Comparison of ENCODE assay signal across 17 cellular contexts in genomic region chr2:158502984-158503383, GRCh38. TPM values are rescaled to one million over a fixed set of nuclear protein-coding genes. Genes with fewer than 3 reads are reported as not detected.
A peak's percentile ranks its signal among the peaks of the same experiment; 100 is the strongest.
DNase-seq lines count a peak whose midpoint lies in the region; ATAC-seq, FAIRE-seq and TF ChIP-seq lines count a peak whose summit lies in the region.
"Had no signal": no experiment of that assay in that cellular context is flagged by ENCODE, and none has a peak within 500 bp of the region (broad histone marks: within the 10 kb centered on the region; RNA-seq: fewer than 3 reads in every experiment).

No MANE protein-coding gene starts in this region.

- intact Hi-C loops in prostate gland (cut with DNase I), result no loop called here

- peak overlapping the region; percentile 48 for H3K4me2 ChIP-seq in A549

- no peak for TF ChIP-seq CTCF in A549 (IDR thresholded peaks at IDR 0.05)
- TF ChIP-seq CTCF in prostate gland (IDR thresholded peaks at IDR 0.05), result no peak

- no peak for TF ChIP-seq POLR2A in A549 (IDR thresholded peaks at IDR 0.05; ENCODE audit: low read length)
- TF ChIP-seq POLR2A in prostate gland (IDR thresholded peaks at IDR 0.05), result no peak

- 2% methylated on average over 2 of the region's 2 CpGs for WGBS in A549 (ENCODE audit: missing lambda C conversion rate)
- WGBS in prostate gland, result 48% methylated on average over 2 of the region's 2 CpGs

- no peaks in the 10 kb centered on the region for H3K36me3 ChIP-seq in prostate gland
- H3K36me3 ChIP-seq: cardiac muscle cell had no signal

- ATAC-seq in A549 (peak; percentile 17 to 78; a peak in 3 of 6 replicates), HG03097 (IDR thresholded peaks at IDR 0.05; ENCODE audit: low FRiP score, unreplicated experiment) (no peak), HG02970 (IDR thresholded peaks at IDR 0.05; ENCODE audit: low FRiP score, unreplicated experiment) (no peak)

- FAIRE-seq in A549 (lab: Jason Lieb, UNC), result no peak

- H3K4me1 ChIP-seq in A549, result peaks cover 84% of the 10 kb centered on the region
- no peaks in the 10 kb centered on the region for H3K4me1 ChIP-seq in prostate gland (replicated peaks)

- peak in 1 of 2 experiments; percentile 29; a peak in 1 of 5 replicates for TF ChIP-seq EP300 in A549 (IDR thresholded peaks at IDR 0.05)

- peak overlapping the region; percentile 54 to 74 for H3K27ac ChIP-seq in A549
- H3K27ac ChIP-seq in prostate gland, result no peak overlapping the region
- H3K27ac ChIP-seq: cardiac muscle cell had no signal

- POLR2A ChIA-PET in A549 (lab: Yijun Ruan, JAX), result interaction anchor here (1.4 kb wide), 1 partner anchor 27 kb away, joined by 4 read pairs; no protein-coding TSS in a partner anchor

- DNase-seq in A549 (ENCODE audit: low read depth in 1 of 2, low spot score in 1 of 2), result peak; percentile 18 to 42
- peak; percentile 87 for DNase-seq in HCEC 1CT
- peak; percentile 57 to 75 for DNase-seq in SW 1271 (lab: John Stamatoyannopoulos, UW)
- DNase-seq in fibroblast of the conjunctiva (ENCODE audit: low read depth), result peak; percentile 68
- no peak for DNase-seq in NCI-H1436 treated with DMSO at 0.1 percent for 48 hours (lab: John Stamatoyannopoulos, UW)
- no peak for DNase-seq in prostate gland (ENCODE audit: low spot score)
- DNase-seq: activated CD4-positive, alpha-beta T cell treated with anti-CD3 and anti-CD28 coated beads, Interleukin-2, amount 50 U/mL, for 4 hours; activated effector memory CD4-positive, alpha-beta T cell treated with Interleukin-2 at 50 U/mL for 16 hours; AML-193; DMS79 treated with DMSO at 0.1 percent for 48 hours; GOT3; MV-4-11; posterior cingulate gyrus; stimulated activated CD8-positive, alpha-beta memory T cell treated with anti-CD3 and anti-CD28 coated beads, Interleukin-4, amount 100 ng/mL, for 48 hours had no signal

- no peak overlapping the region for H3K4me3 ChIP-seq in A549
- no peak overlapping the region for H3K4me3 ChIP-seq in prostate gland
- H3K4me3 ChIP-seq: cardiac muscle cell had no signal

- CTCF ChIA-PET in A549 (lab: Yijun Ruan, JAX), result no interaction called here

- TF ChIP-seq RAD21 in A549 (conservative IDR thresholded peaks at IDR 0.05 in 1 of 2, IDR thresholded peaks at IDR 0.05 in 1 of 2), result peak; percentile 9 to 14; a peak in 1 of 5 replicates

- H3K9me3 ChIP-seq in A549 (no peaks in the 10 kb centered on the region), prostate gland (no peaks in the 10 kb centered on the region)

- no peaks in the 10 kb centered on the region for H3K27me3 ChIP-seq in prostate gland (replicated peaks; ENCODE audit: insufficient read depth)
- H3K27me3 ChIP-seq: cardiac muscle cell had no signal

TF ChIP-seq in A549, 52 proteins besides CTCF, POLR2A, EP300 and RAD21:
- TF ChIP-seq TFCP2L1 (CRISPR knock-in tag; IDR thresholded peaks at IDR 0.05) (no peak), JUN (IDR thresholded peaks at IDR 0.05) (no peak), EHF (CRISPR knock-in tag; IDR thresholded peaks at IDR 0.05) (no peak), CEBPB (IDR thresholded peaks at IDR 0.05) (peak in 1 of 2 experiments; percentile 33; a peak in 1 of 4 replicates), BHLHE40 (IDR thresholded peaks at IDR 0.05; ENCODE audit: low read depth, low read length) (no peak), CHD4 (IDR thresholded peaks at IDR 0.05; ENCODE audit: borderline replicate concordance) (no peak), FOSL2 (IDR thresholded peaks at IDR 0.05) (0 out of 2 replicates have a peak, but pooled peaks have one; percentile 12), FOSL2 (CRISPR knock-in tag; IDR thresholded peaks at IDR 0.05) (peak; percentile 23), ZC3H11A (IDR thresholded peaks at IDR 0.05) (no peak), GATA3 (IDR thresholded peaks at IDR 0.05; ENCODE audit: borderline replicate concordance) (peak; percentile 98), KDM1A (IDR thresholded peaks at IDR 0.05; ENCODE audit: low read depth) (no peak), PBX3 (IDR thresholded peaks at IDR 0.05) (0 out of 2 replicates have a peak, but pooled peaks have one; percentile 33), NFE2L2 (conservative IDR thresholded peaks at IDR 0.05; ENCODE audit: low read length) (no peak), MYC (IDR thresholded peaks at IDR 0.05; ENCODE audit: borderline replicate concordance, low read length) (no peak), HDAC2 (IDR thresholded peaks at IDR 0.05) (no peak), CHD2 (IDR thresholded peaks at IDR 0.05; ENCODE audit: low read length, partially characterized antibody) (no peak), MAX (IDR thresholded peaks at IDR 0.05) (0 out of 2 replicates have a peak, but pooled peaks have one; percentile 16), BCL3 (IDR thresholded peaks at IDR 0.05) (0 out of 3 replicates have a peak, but pooled peaks have one; percentile 22), POLR2AphosphoS2 (conservative IDR thresholded peaks at IDR 0.05; ENCODE audit: low read length) (no peak)
TF ChIP-seq in A549: peak in this region for 6.

RNA-seq across cellular contexts. Expression of gene PKP4, which starts 46.2 kb away (rescaled TPM):
- polyA plus RNA-seq in A549 (2011; rRNA removed) (56.6 and 57.9 TPM in 2 replicates), A549 (2017; fragmentation: RNase III; extraction: RNeasy Plus Mini Kit Qiagen cat#74134 plus additional on column Dnase treatment) (26.7 to 33.4 TPM (median 27.0 TPM) in 3 replicates)
- 23.5 and 29.0 TPM in 2 replicates for polyA plus RNA-seq in A549 (2012; cell fraction: cytosol; rRNA removed)
- polyA plus RNA-seq in A549 (2012; cell fraction: nucleus; rRNA removed), result 42.4 and 45.8 TPM in 2 replicates
- 123 and 140 TPM in 2 replicates for polyA minus RNA-seq in A549 (2011; rRNA and poly(A)+ RNA removed)
- 10 to 100 TPM; 49.0 to 57.9 TPM for total RNA-seq in prostate gland

RNA-seq across cellular contexts. Expression of gene CCDC148, which starts 46.4 kb away (rescaled TPM):
- polyA plus RNA-seq in A549 (2011; rRNA removed) (0.56 and 0.85 TPM in 2 replicates), A549 (2017; fragmentation: RNase III; extraction: RNeasy Plus Mini Kit Qiagen cat#74134 plus additional on column Dnase treatment) (0.41 to 0.61 TPM (median 0.50 TPM) in 3 replicates)
- 0.26 and 0.45 TPM in 2 replicates for polyA plus RNA-seq in A549 (2012; cell fraction: cytosol; rRNA removed)
- polyA plus RNA-seq in A549 (2012; cell fraction: nucleus; rRNA removed), result 0.11 and 0.20 TPM in 2 replicates
- 0.83 and 2.7 TPM in 2 replicates for polyA minus RNA-seq in A549 (2011; rRNA and poly(A)+ RNA removed)
- 1 to 10 TPM; 1.5 to 1.6 TPM for total RNA-seq in prostate gland

Comparison
In these comparisons a context has a peak if more than half of its experiments do, and no peak if none do; other contexts are left out.
1. ATAC-seq: peak in A549 (2 of 2); none in HG03097 (single experiment) and HG02970 (single experiment).
2. DNase-seq: peak in A549 (2 of 2), HCEC 1CT (single experiment), SW 1271 (2 of 2) and fibroblast of the conjunctiva (single experiment); none in NCI-H1436 treated with DMSO at 0.1 percent for 48 hours (single experiment) and prostate gland (single experiment).
3. H3K27ac ChIP-seq: peak in A549 (2 of 2); none in prostate gland (0 of 2).